Comparison of ENCODE assay signal across 17 cellular contexts in the genomic region with DNA sequence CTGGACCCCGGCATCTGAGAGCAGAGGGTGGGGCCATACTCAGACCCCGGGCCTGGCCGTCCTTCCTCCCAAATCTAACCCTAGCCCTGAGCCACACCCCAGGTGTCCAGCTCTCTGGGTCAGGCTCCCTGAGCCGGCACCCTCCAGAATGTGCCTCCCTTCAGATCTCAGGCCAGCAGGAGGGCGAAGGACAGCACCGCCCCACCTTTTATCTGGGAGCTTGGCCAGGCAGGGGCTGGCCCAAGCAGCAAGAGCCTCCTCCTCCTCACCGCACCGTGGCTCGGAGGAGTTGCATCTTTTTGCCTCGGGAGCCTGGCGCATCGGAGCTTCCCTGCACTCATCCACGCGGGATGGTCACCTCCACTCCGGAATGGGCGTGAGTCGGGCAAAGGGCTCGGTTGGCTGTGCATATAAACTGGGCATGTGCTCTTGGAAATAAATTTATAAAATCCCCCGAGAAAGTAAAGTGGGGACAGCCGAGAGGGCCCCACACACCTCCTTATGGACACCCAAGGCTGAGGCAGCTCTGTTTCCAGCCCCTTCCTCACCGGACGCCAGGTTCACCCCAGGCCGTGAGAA.
DNase-seq lines count a peak whose midpoint lies in the region; ATAC-seq and TF ChIP-seq lines count a peak whose summit lies in the region.
"Had no signal": no experiment of that assay in that cellular context is flagged by ENCODE, and none has a peak within 500 bp of the region (broad histone marks: within the 10 kb centered on the region; RNA-seq: fewer than 3 reads in every experiment).

No MANE protein-coding gene starts in this region.

- H3K27me3 Mint-ChIP-seq in endodermal cell (ENCODE audit: insufficient read depth) (no peaks in the 10 kb centered on the region), mesothelial cell of epicardium (ENCODE audit: low read depth) (no peaks in the 10 kb centered on the region)
- H3K27me3 Mint-ChIP-seq: CD4-positive, CD25-positive, alpha-beta regulatory T cell had no signal

- intact Hi-C loops in Right ventricle myocardium superior (cut with DNase I): no loop called here
- intact Hi-C loops in aorta (cut with DNase I): no loop called here

- peak overlapping the region; percentile 26 for H3K4me3 Mint-ChIP-seq in endodermal cell
- no peak overlapping the region for H3K4me3 Mint-ChIP-seq in mesothelial cell of epicardium
- H3K4me3 Mint-ChIP-seq: activated CD8-positive, alpha-beta T cell treated with anti-CD3 and anti-CD28 coated beads, Interleukin-2, amount 10 ng/mL, durations not matched to agents 7 days and 5 days; CD4-positive, CD25-positive, alpha-beta regulatory T cell had no signal

- DNase-seq in Right ventricle myocardium superior: peak; percentile 34
- no peak for DNase-seq in right atrium auricular region (ENCODE audit: low spot score)
- DNase-seq in endodermal cell: no peak
- DNase-seq in mesothelial cell of epicardium (ENCODE audit: low spot score in 2 of 2, unreplicated experiment in 2 of 2): peak in 1 of 2 experiments; percentile 10
- peak; percentile 39 to 63 for DNase-seq in aorta
- DNase-seq: activated CD8-positive, alpha-beta T cell treated with anti-CD3 and anti-CD28 coated beads, Interleukin-2, amount 10 ng/mL, durations not matched to agents 7 days and 5 days; CD4-positive, CD25-positive, alpha-beta regulatory T cell; esophagus squamous epithelium; MM.1S; stimulated activated CD4-positive, alpha-beta T cell treated with anti-CD3 and anti-CD28 coated beads, Interleukin-2, amount 100 ng/mL, for 24 hours had no signal

- H3K9me3 Mint-ChIP-seq in endodermal cell: peaks cover 2% of the 10 kb centered on the region
- H3K9me3 Mint-ChIP-seq in mesothelial cell of epicardium: no peaks in the 10 kb centered on the region
- H3K9me3 Mint-ChIP-seq: activated T-helper 2 cell treated with anti-CD3 and anti-CD28 coated beads, Interferon-gamma antibody, Interleukin-2, Interleukin-4, amounts not matched to agents 10 μg/mL and 5 μg/mL and 100 μg/mL, durations not matched to agents 14 hours and 24 hours and 36 hours; CD4-positive, CD25-positive, alpha-beta regulatory T cell had no signal

- H3K9ac ChIP-seq in endodermal cell (ENCODE audit: extremely low read depth, low read length, poor library complexity, severe bottlenecking): no peak overlapping the region

- H3K4me3 ChIP-seq in right atrium auricular region (no peak overlapping the region), endodermal cell (ENCODE audit: low read length) (no peak overlapping the region), aorta (ENCODE audit: low read length in 2 of 2) (no peak overlapping the region)
- H3K4me3 ChIP-seq: esophagus squamous epithelium, hepatocyte, thoracic aorta had no signal

- no peaks in the 10 kb centered on the region for H3K36me3 Mint-ChIP-seq in endodermal cell (ENCODE audit: low read depth)
- H3K36me3 Mint-ChIP-seq in mesothelial cell of epicardium: no peaks in the 10 kb centered on the region
- H3K36me3 Mint-ChIP-seq: CD4-positive, CD25-positive, alpha-beta regulatory T cell had no signal

- H3K27me3 ChIP-seq in right atrium auricular region (no peaks in the 10 kb centered on the region), endodermal cell (ENCODE audit: control insufficient read depth, insufficient read depth, low read length, poor library complexity, severe bottlenecking) (no peaks in the 10 kb centered on the region), aorta (ENCODE audit: control insufficient read depth in 1 of 2, insufficient read depth in 2 of 2, low read length in 1 of 2) (no peaks in the 10 kb centered on the region)
- H3K27me3 ChIP-seq: hepatocyte had no signal

- ATAC-seq in Right ventricle myocardium superior (ENCODE audit: poor library complexity) (no peak), aorta (ENCODE audit: low FRiP score) (no peak), SK-N-SH treated with all-trans-retinoic acid at 6 μM for 48 hours (no peak), HG03460 (IDR thresholded peaks at IDR 0.05; ENCODE audit: unreplicated experiment) (no peak), GM21529 (IDR thresholded peaks at IDR 0.05; ENCODE audit: unreplicated experiment) (no peak)
- ATAC-seq: activated CD8-positive, alpha-beta T cell treated with anti-CD3 and anti-CD28 coated beads, Interleukin-2, amount 10 ng/mL, durations not matched to agents 7 days and 5 days had no signal

- no peaks in the 10 kb centered on the region for H3K9me3 ChIP-seq in right atrium auricular region
- H3K9me3 ChIP-seq in endodermal cell (ENCODE audit: control insufficient read depth, low read length): no peaks in the 10 kb centered on the region
- H3K9me3 ChIP-seq in aorta (ENCODE audit: control insufficient read depth, low read length): no peaks in the 10 kb centered on the region
- H3K9me3 ChIP-seq: esophagus squamous epithelium, thoracic aorta had no signal

- H3K4me1 Mint-ChIP-seq in endodermal cell (peaks cover 11% of the 10 kb centered on the region), mesothelial cell of epicardium (peaks cover 7% of the 10 kb centered on the region)
- H3K4me1 Mint-ChIP-seq: CD4-positive, CD25-positive, alpha-beta regulatory T cell had no signal

- no peaks in the 10 kb centered on the region for H3K36me3 ChIP-seq in right atrium auricular region
- no peaks in the 10 kb centered on the region for H3K36me3 ChIP-seq in endodermal cell (ENCODE audit: control insufficient read depth, insufficient read depth, low read length)
- H3K36me3 ChIP-seq in aorta (ENCODE audit: control insufficient read depth in 1 of 2, insufficient read depth in 2 of 2, low read length in 1 of 2): no peaks in the 10 kb centered on the region
- H3K36me3 ChIP-seq: esophagus squamous epithelium, thoracic aorta had no signal

- H3K27ac Mint-ChIP-seq in endodermal cell: peak overlapping the region; percentile 96
- H3K27ac Mint-ChIP-seq in mesothelial cell of epicardium: peak overlapping the region; percentile 80
- H3K27ac Mint-ChIP-seq: activated CD8-positive, alpha-beta T cell treated with anti-CD3 and anti-CD28 coated beads, Interleukin-2, amount 10 ng/mL, durations not matched to agents 7 days and 5 days; activated T-helper 2 cell treated with anti-CD3 and anti-CD28 coated beads, Interferon-gamma antibody, Interleukin-2, Interleukin-4, amounts not matched to agents 10 μg/mL and 5 μg/mL and 100 μg/mL, durations not matched to agents 14 hours and 24 hours and 36 hours; CD4-positive, CD25-positive, alpha-beta regulatory T cell had no signal

- no peak for TF ChIP-seq CTCF in right atrium auricular region (IDR thresholded peaks at IDR 0.05)
- no peak for TF ChIP-seq CTCF in endodermal cell (conservative IDR thresholded peaks at IDR 0.05)
- TF ChIP-seq CTCF in mesothelial cell of epicardium (IDR thresholded peaks at IDR 0.05; ENCODE audit: unreplicated experiment): no peak

- WGBS in endodermal cell (ENCODE audit: insufficient coverage in 1 of 2, insufficient read length in 1 of 2), 2 experiments: 85 to 87% methylated on average over 21 to 23 of the region's 23 CpGs
- WGBS in aorta, 2 donors: 90 to 96% methylated on average over 23 of the region's 23 CpGs

- H3K4me1 ChIP-seq in right atrium auricular region (peaks cover 0 to 13% of the 10 kb centered on the region in 2 donors), endodermal cell (ENCODE audit: control insufficient read depth, insufficient read depth, low read length) (peaks cover 6% of the 10 kb centered on the region), aorta (ENCODE audit: control insufficient read depth in 1 of 2, insufficient read depth in 2 of 2, low read length in 2 of 2) (no peaks in the 10 kb centered on the region)

- H3K27ac ChIP-seq in right atrium auricular region: peak overlapping the region in 1 of 2 donors; percentile 21
- no peak overlapping the region for H3K27ac ChIP-seq in endodermal cell (ENCODE audit: low read depth, low read length)
- H3K27ac ChIP-seq in aorta (ENCODE audit: low read depth in 1 of 2, low read length in 2 of 2): no peak overlapping the region
- H3K27ac ChIP-seq: hepatocyte, thoracic aorta, VCaP had no signal

TF ChIP-seq in SK-N-SH treated with all-trans-retinoic acid at 6 μM for 48 hours, 23 proteins besides CTCF, POLR2A, EP300 and RAD21 (continues in another document):
- TF ChIP-seq ZC3H10 (CRISPR knock-in tag; IDR thresholded peaks at IDR 0.05) (no peak), SNAI2 (CRISPR knock-in tag; IDR thresholded peaks at IDR 0.05) (no peak), ZFP3 (CRISPR knock-in tag; IDR thresholded peaks at IDR 0.05) (no peak), ARNTL (CRISPR knock-in tag; IDR thresholded peaks at IDR 0.05; ENCODE audit: borderline replicate concordance, low read depth) (no peak), ZNF70 (CRISPR knock-in tag; IDR thresholded peaks at IDR 0.05) (no peak), PPARA (CRISPR knock-in tag; IDR thresholded peaks at IDR 0.05; ENCODE audit: borderline replicate concordance) (no peak)
- TF ChIP-seq, protein P1, sequence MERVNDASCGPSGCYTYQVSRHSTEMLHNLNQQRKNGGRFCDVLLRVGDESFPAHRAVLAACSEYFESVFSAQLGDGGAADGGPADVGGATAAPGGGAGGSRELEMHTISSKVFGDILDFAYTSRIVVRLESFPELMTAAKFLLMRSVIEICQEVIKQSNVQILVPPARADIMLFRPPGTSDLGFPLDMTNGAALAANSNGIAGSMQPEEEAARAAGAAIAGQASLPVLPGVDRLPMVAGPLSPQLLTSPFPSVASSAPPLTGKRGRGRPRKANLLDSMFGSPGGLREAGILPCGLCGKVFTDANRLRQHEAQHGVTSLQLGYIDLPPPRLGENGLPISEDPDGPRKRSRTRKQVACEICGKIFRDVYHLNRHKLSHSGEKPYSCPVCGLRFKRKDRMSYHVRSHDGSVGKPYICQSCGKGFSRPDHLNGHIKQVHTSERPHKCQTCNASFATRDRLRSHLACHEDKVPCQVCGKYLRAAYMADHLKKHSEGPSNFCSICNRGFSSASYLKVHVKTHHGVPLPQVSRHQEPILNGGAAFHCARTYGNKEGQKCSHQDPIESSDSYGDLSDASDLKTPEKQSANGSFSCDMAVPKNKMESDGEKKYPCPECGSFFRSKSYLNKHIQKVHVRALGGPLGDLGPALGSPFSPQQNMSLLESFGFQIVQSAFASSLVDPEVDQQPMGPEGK (CRISPR knock-in tag; IDR thresholded peaks at IDR 0.05; ENCODE audit: borderline replicate concordance): no peak
- TF ChIP-seq, protein P2, sequence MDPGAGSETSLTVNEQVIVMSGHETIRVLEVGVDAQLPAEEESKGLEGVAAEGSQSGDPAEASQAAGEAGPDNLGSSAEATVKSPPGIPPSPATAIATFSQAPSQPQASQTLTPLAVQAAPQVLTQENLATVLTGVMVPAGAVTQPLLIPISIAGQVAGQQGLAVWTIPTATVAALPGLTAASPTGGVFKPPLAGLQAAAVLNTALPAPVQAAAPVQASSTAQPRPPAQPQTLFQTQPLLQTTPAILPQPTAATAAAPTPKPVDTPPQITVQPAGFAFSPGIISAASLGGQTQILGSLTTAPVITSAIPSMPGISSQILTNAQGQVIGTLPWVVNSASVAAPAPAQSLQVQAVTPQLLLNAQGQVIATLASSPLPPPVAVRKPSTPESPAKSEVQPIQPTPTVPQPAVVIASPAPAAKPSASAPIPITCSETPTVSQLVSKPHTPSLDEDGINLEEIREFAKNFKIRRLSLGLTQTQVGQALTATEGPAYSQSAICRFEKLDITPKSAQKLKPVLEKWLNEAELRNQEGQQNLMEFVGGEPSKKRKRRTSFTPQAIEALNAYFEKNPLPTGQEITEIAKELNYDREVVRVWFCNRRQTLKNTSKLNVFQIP (CRISPR knock-in tag; IDR thresholded peaks at IDR 0.05; ENCODE audit: borderline replicate concordance, low read depth): no peak

Comparison
In these comparisons a context has a peak if more than half of its experiments do, and no peak if none do; other contexts are left out.
1. DNase-seq: peak in Right ventricle myocardium superior (single experiment) and aorta (2 of 2); none in right atrium auricular region (single experiment) and endodermal cell (single experiment).